Comparison of ENCODE assay signal across 11 cellular contexts in the genomic region with DNA sequence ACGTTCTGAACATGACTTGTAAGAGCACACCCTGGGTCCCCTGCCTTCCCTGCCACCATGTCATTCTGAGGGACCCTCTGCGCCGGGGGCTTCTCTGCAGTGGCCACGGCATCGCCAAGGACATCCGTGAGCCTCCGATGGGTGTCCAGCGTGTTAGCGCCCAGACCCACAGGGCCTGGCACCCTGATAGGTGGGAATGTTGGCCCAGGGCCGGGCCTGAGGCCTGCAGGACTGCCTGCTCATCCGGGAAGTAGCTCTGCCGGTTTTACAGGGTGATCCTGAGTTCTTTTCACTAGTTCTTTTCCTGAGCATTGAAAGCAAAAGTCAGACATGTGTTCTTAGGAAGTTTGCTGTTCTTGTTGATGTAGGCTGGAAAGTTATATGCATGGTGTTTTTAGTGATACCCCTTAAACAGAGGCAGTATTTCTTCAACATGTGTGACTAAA. TPM values are rescaled to one million over a fixed set of nuclear protein-coding genes. Genes with fewer than 3 reads are reported as not detected.
DNase-seq lines count a peak whose midpoint lies in the region; ATAC-seq and TF ChIP-seq lines count a peak whose summit lies in the region.
"Had no signal": no experiment of that assay in that cellular context is flagged by ENCODE, and none has a peak within 500 bp of the region (broad histone marks: within the 10 kb centered on the region; RNA-seq: fewer than 3 reads in every experiment).

No MANE protein-coding gene starts in this region.

- peaks cover 46% of the 10 kb centered on the region for H3K4me1 Mint-ChIP-seq in activated CD4-positive, alpha-beta T cell treated with anti-CD3 and anti-CD28 coated beads, Interleukin-2, amount 10 ng/mL, durations not matched to agents 7 days and 5 days
- peaks cover 54% of the 10 kb centered on the region for H3K4me1 Mint-ChIP-seq in stimulated activated effector memory CD8-positive, alpha-beta T cell treated with anti-CD3 and anti-CD28 coated beads, Interleukin-12 subunit alpha, Interleukin-12 subunit beta, amount 100 ng/mL, for 72 hours

- H3K9me3 ChIP-seq in esophagus (ENCODE audit: control insufficient read depth in 2 of 2, insufficient read depth in 1 of 2, low read depth in 1 of 2, low read length in 1 of 2), result no peaks in the 10 kb centered on the region
- no peaks in the 10 kb centered on the region for H3K9me3 ChIP-seq in psoas muscle

- H3K9me3 Mint-ChIP-seq in activated CD4-positive, alpha-beta T cell treated with anti-CD3 and anti-CD28 coated beads, Interleukin-2, amount 10 ng/mL, durations not matched to agents 7 days and 5 days, result no peaks in the 10 kb centered on the region
- H3K9me3 Mint-ChIP-seq in stimulated activated effector memory CD8-positive, alpha-beta T cell treated with anti-CD3 and anti-CD28 coated beads, Interleukin-12 subunit alpha, Interleukin-12 subunit beta, amount 100 ng/mL, for 72 hours, result no peaks in the 10 kb centered on the region

- peaks cover 82% of the 10 kb centered on the region for H3K36me3 Mint-ChIP-seq in activated CD4-positive, alpha-beta T cell treated with anti-CD3 and anti-CD28 coated beads, Interleukin-2, amount 10 ng/mL, durations not matched to agents 7 days and 5 days (ENCODE audit: low read depth)
- peaks cover 98% of the 10 kb centered on the region for H3K36me3 Mint-ChIP-seq in stimulated activated effector memory CD8-positive, alpha-beta T cell treated with anti-CD3 and anti-CD28 coated beads, Interleukin-12 subunit alpha, Interleukin-12 subunit beta, amount 100 ng/mL, for 72 hours

- H3K36me3 ChIP-seq in esophagus (ENCODE audit: control insufficient read depth in 2 of 2, insufficient read depth in 2 of 2, low read length in 1 of 2) (peaks cover 26 to 40% of the 10 kb centered on the region in 2 donors), psoas muscle (ENCODE audit: insufficient read depth in 1 of 2, low read depth in 1 of 2) (peaks cover 0 to 78% of the 10 kb centered on the region in 2 donors)

- CTCF ChIA-PET in activated CD4-positive, alpha-beta T cell treated with anti-CD3 and anti-CD28 coated beads, Interleukin-2, amount 10 ng/mL, durations not matched to agents 7 days and 5 days (lab: Charles Lee), result interaction anchor here (0.7 to 2.7 kb wide), 9 partner anchors 12 to 179 kb away, joined by 3 to 6 read pairs (median 3); a partner anchor contains a TSS

- no peak for ATAC-seq in stimulated activated effector memory CD8-positive, alpha-beta T cell treated with anti-CD3 and anti-CD28 coated beads, Interleukin-12 subunit alpha, Interleukin-12 subunit beta, amount 100 ng/mL, for 72 hours
- ATAC-seq in psoas muscle (no peak), HG03045 (IDR thresholded peaks at IDR 0.05; ENCODE audit: unreplicated experiment) (no peak)

- H3K27me3 ChIP-seq in esophagus (ENCODE audit: control insufficient read depth in 1 of 2, insufficient read depth in 2 of 2, low read length in 2 of 2), result no peaks in the 10 kb centered on the region
- H3K27me3 ChIP-seq in psoas muscle (ENCODE audit: insufficient read depth in 3 of 3, low read length in 2 of 3), result no peaks in the 10 kb centered on the region

- H3K4me1 ChIP-seq in esophagus (ENCODE audit: control insufficient read depth in 2 of 2, insufficient read depth in 2 of 2, low read length in 1 of 2) (peaks cover 4 to 7% of the 10 kb centered on the region in 2 donors), psoas muscle (peaks cover 5% of the 10 kb centered on the region)

- H3K27ac Mint-ChIP-seq in activated CD4-positive, alpha-beta T cell treated with anti-CD3 and anti-CD28 coated beads, Interleukin-2, amount 10 ng/mL, durations not matched to agents 7 days and 5 days, result peak overlapping the region; percentile 82
- H3K27ac Mint-ChIP-seq in stimulated activated effector memory CD8-positive, alpha-beta T cell treated with anti-CD3 and anti-CD28 coated beads, Interleukin-12 subunit alpha, Interleukin-12 subunit beta, amount 100 ng/mL, for 72 hours, result peak overlapping the region; percentile 63

- WGBS in esophagus, 2 donors, result 79 to 87% methylated on average over 12 of the region's 12 CpGs
- WGBS in psoas muscle, 3 donors, result 87 to 92% (median 92%) methylated on average over 12 of the region's 12 CpGs

- no peaks in the 10 kb centered on the region for H3K27me3 Mint-ChIP-seq in activated CD4-positive, alpha-beta T cell treated with anti-CD3 and anti-CD28 coated beads, Interleukin-2, amount 10 ng/mL, durations not matched to agents 7 days and 5 days

- H3K4me3 Mint-ChIP-seq in activated CD4-positive, alpha-beta T cell treated with anti-CD3 and anti-CD28 coated beads, Interleukin-2, amount 10 ng/mL, durations not matched to agents 7 days and 5 days, result no peak overlapping the region
- H3K4me3 Mint-ChIP-seq in stimulated activated effector memory CD8-positive, alpha-beta T cell treated with anti-CD3 and anti-CD28 coated beads, Interleukin-12 subunit alpha, Interleukin-12 subunit beta, amount 100 ng/mL, for 72 hours, result peak overlapping the region; percentile 71

- POLR2A ChIA-PET in activated CD4-positive, alpha-beta T cell treated with anti-CD3 and anti-CD28 coated beads, Interleukin-2, amount 10 ng/mL, durations not matched to agents 7 days and 5 days (lab: Charles Lee), result no interaction called here

- H3K27ac ChIP-seq in VCaP, result peak overlapping the region; percentile 80
- H3K27ac ChIP-seq in esophagus (ENCODE audit: low read depth in 2 of 2, low read length in 1 of 2), result peak overlapping the region; percentile 81 to 93
- no peak overlapping the region for H3K27ac ChIP-seq in psoas muscle
- H3K27ac ChIP-seq: PC-9 had no signal

- intact Hi-C loops in psoas muscle (cut with DNase I), result no loop called here

- TF ChIP-seq CTCF in VCaP (conservative IDR thresholded peaks at IDR 0.05) (no peak), psoas muscle (IDR thresholded peaks at IDR 0.05) (no peak)

- no peak for DNase-seq in activated CD4-positive, alpha-beta T cell treated with anti-CD3 and anti-CD28 coated beads, Interleukin-2, amount 10 ng/mL, durations not matched to agents 7 days and 5 days
- no peak for DNase-seq in activated CD4-positive, alpha-beta T cell treated with anti-CD3 and anti-CD28 coated beads, Interleukin-2, amount 50 U/mL, for 48 hours
- DNase-seq in stimulated activated effector memory CD8-positive, alpha-beta T cell treated with anti-CD3 and anti-CD28 coated beads, Interleukin-12 subunit alpha, Interleukin-12 subunit beta, amount 100 ng/mL, for 72 hours (ENCODE audit: low spot score in 2 of 2), result no peak
- DNase-seq in occipital lobe (lab: John Stamatoyannopoulos, UW) (no peak), psoas muscle (no peak)
- DNase-seq: kidney, NCI-H2171 had no signal

- no peak overlapping the region for H3K4me3 ChIP-seq in esophagus (ENCODE audit: low read depth in 1 of 2, low read length in 2 of 2)
- no peak overlapping the region for H3K4me3 ChIP-seq in psoas muscle
- H3K4me3 ChIP-seq: PC-9 had no signal

RNA-seq across cellular contexts. Expression of a gene that starts 54.5 kb away (rescaled TPM):
- 10 to 100 TPM; 31.9 to 35.0 TPM for total RNA-seq in activated CD4-positive, alpha-beta T cell treated with anti-CD3 and anti-CD28 coated beads, Interleukin-2, amount 10 ng/mL, durations not matched to agents 7 days and 5 days
- 1 to 10 TPM; 4.3 to 5.0 TPM for polyA plus RNA-seq in esophagus
- 37.9 TPM for total RNA-seq in occipital lobe
- 10 to 100 TPM; 17.2 to 28.3 (median 21.4) TPM for total RNA-seq in psoas muscle
- 10 to 100 TPM in 1 of 3 donors, 1 to 10 TPM in 2; 6.8 to 14.1 (median 9.7) TPM for polyA plus RNA-seq in psoas muscle
